In genomic region chr2:134217924-134218323, GRCh38 we compare ENCODE assay signal across 9 cellular contexts. TPM values are rescaled to one million over a fixed set of nuclear protein-coding genes. Genes with fewer than 3 reads are reported as not detected.
DNase-seq lines count a peak whose midpoint lies in the region; ATAC-seq and TF ChIP-seq lines count a peak whose summit lies in the region.
"Had no signal": no experiment of that assay in that cellular context is flagged by ENCODE, and none has a peak within 500 bp of the region (broad histone marks: within the 10 kb centered on the region; RNA-seq: fewer than 3 reads in every experiment).

No MANE protein-coding gene starts in this region.

- H3K27me3 ChIP-seq in DOHH2 (ENCODE audit: control insufficient read depth, low read length) = no peaks in the 10 kb centered on the region

- peak overlapping the region; percentile 62 for H3K27ac ChIP-seq in DOHH2 (ENCODE audit: low read depth, low read length)

- H4K20me1 ChIP-seq in DOHH2 (ENCODE audit: control insufficient read depth, insufficient read depth, low read depth, low read length) = no peaks in the 10 kb centered on the region

- H3K4me3 ChIP-seq in DOHH2 (ENCODE audit: low read length) = peak overlapping the region; percentile 54
- H3K4me3 ChIP-seq in lower leg skin (ENCODE audit: low read depth, poor library complexity, severe bottlenecking) = no peak overlapping the region

- H3K4me1 ChIP-seq in DOHH2 (ENCODE audit: control insufficient read depth, low read length) = peaks cover 59% of the 10 kb centered on the region

- ATAC-seq in GM21360 (IDR thresholded peaks at IDR 0.05; ENCODE audit: unreplicated experiment) (peak; percentile 75), HG03439 (IDR thresholded peaks at IDR 0.05; ENCODE audit: unreplicated experiment) (peak; percentile 69)

- H3K9me2 ChIP-seq in DOHH2 (replicated peaks; ENCODE audit: control insufficient read depth, low read length) = no peaks in the 10 kb centered on the region

- peak; percentile 93 for DNase-seq in amniotic epithelial cell (ENCODE audit: low read depth)
- no peak for DNase-seq in NCI-H146 (lab: John Stamatoyannopoulos, UW)
- DNase-seq in DMS79 treated with DMSO at 0.1 percent for 48 hours (lab: John Stamatoyannopoulos, UW) = no peak
- no peak for DNase-seq in NCI-H345 (lab: John Stamatoyannopoulos, UW)
- no peak for DNase-seq in lower leg skin (ENCODE audit: low spot score in 2 of 2)
- DNase-seq: RPMI8226 had no signal

- H3K36me3 ChIP-seq in DOHH2 (ENCODE audit: control insufficient read depth, low read length) = peaks cover 9% of the 10 kb centered on the region; the same call in 1 of the 2 replicates

- TF ChIP-seq CTCF in DOHH2 (IDR thresholded peaks at IDR 0.05; ENCODE audit: low read depth, low read length, poor library complexity, severe bottlenecking) (no peak), lower leg skin (IDR thresholded peaks at IDR 0.05) (no peak)

- no peak for TF ChIP-seq POLR2A in lower leg skin (IDR thresholded peaks at IDR 0.05)

- intact Hi-C loops in lower leg skin (cut with DNase I; ENCODE audit: low total_unique reads) = no loop called here

- no peaks in the 10 kb centered on the region for H3K9me3 ChIP-seq in DOHH2 (ENCODE audit: control insufficient read depth, insufficient read depth, low read length)

- H3K79me2 ChIP-seq in DOHH2 (ENCODE audit: control insufficient read depth, low read length) = peaks cover 87% of the 10 kb centered on the region

- H3K4me2 ChIP-seq in DOHH2 (ENCODE audit: low read length) = peak overlapping the region; percentile 57

- WGBS in lower leg skin, 2 donors = 71 to 84% methylated on average over 1 of the region's 1 CpG

- peaks cover 7% of the 10 kb centered on the region for H3F3A ChIP-seq in DOHH2 (ENCODE audit: control insufficient read depth, insufficient read depth)

RNA-seq across cellular contexts. Expression of gene MGAT5, which starts 35.9 kb away (rescaled TPM):
- total RNA-seq in lower leg skin = 10 to 100 TPM; 16.3 to 37.8 (median 32.5) TPM
